ENCODE assay signal across 15 cellular contexts in the genomic region with DNA sequence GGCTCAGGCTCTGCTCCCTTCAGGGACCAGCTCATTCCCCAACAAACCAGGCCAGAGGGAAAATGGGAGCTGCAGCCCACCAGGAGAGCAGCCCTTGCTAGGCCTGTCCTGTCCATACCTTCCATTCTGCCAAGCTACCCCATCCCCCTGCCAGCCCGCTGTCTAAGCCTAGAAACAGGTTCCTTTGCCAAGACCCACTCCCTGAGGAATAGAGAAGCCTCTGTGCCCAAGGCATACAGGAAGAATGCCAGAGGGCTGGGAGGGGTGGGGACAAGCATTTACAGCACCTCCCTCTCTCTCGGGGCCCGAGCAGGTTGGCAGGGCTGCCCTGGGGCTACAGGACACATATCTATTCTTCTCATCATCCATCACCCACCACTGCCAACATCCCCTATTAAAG.
"Had no signal": no experiment of that assay in that cellular context is flagged by ENCODE, and none has a peak within 500 bp of the region (broad histone marks: within the 10 kb centered on the region; RNA-seq: fewer than 3 reads in every experiment).

No MANE protein-coding gene starts in this region.

- ATAC-seq: effector memory CD8-positive, alpha-beta T cell; left colon; mucosa of descending colon; naive thymus-derived CD8-positive, alpha-beta T cell had no signal

- DNase-seq: activated CD4-positive, alpha-beta memory T cell treated with anti-CD3 and anti-CD28 coated beads, Interleukin-2, amount 10 ng/mL, durations not matched to agents 7 days and 5 days; activated CD4-positive, alpha-beta T cell treated with anti-CD3 and anti-CD28 coated beads for 1 hour; activated naive CD8-positive, alpha-beta T cell treated with anti-CD3 and anti-CD28 coated beads, Interleukin-2, amount 10 ng/mL, durations not matched to agents 7 days and 5 days; activated T-cell treated with anti-CD3 and anti-CD28 coated beads, Interleukin-2, amount 50 U/mL, for 48 hours; effector memory CD8-positive, alpha-beta T cell; erythroblast; left colon; mucosa of descending colon; naive thymus-derived CD8-positive, alpha-beta T cell; stimulated activated CD4-positive, alpha-beta T cell treated with anti-CD3 and anti-CD28 coated beads, Interleukin-12 subunit alpha, Interleukin-12 subunit beta, amount 100 ng/mL, for 4 hours; stimulated activated CD4-positive, alpha-beta T cell treated with anti-CD3 and anti-CD28 coated beads, Interleukin-2, amount 100 ng/mL, for 48 hours; stimulated activated naive CD4-positive, alpha-beta T cell treated with Interleukin-2 at 50 U/mL for 16 hours had no signal

- H3K27ac ChIP-seq: coronary artery, thoracic aorta had no signal

- H3K9me3 ChIP-seq: mucosa of descending colon, thoracic aorta had no signal

- H3K4me3 ChIP-seq: coronary artery, lung, mucosa of descending colon, thoracic aorta had no signal

- H3K36me3 ChIP-seq: thoracic aorta had no signal
